Comparison of ENCODE assay signal across 8 cellular contexts in the genomic region with DNA sequence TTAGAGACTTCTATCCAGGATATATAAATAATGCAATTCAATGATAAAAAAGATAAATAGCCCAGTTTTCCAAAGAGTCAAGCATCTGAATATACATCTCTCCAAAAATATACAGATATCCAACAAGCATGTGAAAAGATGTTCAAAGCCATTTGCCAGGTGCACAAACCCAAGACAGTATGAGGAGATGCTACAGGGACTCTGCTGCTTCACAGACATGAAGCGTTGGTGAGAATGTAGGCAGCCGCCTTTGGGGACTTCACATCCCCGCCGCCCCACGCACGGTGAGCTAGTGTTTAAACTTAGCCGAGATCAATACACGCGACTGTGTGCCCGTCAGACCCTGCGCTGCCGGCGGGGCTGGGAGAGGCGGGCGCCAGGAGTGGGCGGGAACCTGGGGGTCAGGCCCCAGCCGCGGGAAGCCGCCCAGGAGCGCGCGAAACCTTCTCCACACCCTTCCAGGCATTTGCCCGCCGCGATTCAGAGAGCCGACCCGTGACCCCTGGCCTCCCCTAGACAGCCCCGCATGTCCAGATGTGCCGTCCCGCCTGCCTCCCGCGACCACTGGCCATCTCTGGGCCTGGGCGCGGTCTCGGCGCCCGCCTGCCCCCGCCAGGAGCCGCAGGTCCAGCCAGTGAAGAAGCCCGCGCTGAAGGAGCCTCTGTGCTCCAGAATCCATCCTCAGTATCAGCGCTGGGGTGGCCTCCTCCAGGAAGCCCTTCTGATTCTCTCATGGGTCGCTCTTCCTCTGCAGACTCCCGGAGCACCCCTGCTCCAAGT. TPM values are rescaled to one million over a fixed set of nuclear protein-coding genes. Genes with fewer than 3 reads are reported as not detected.
DNase-seq lines count a peak whose midpoint lies in the region; ATAC-seq, FAIRE-seq and TF ChIP-seq lines count a peak whose summit lies in the region.

No MANE protein-coding gene starts in this region.

- H3K27me3 ChIP-seq in BE2C, result peaks cover 45% of the 10 kb centered on the region
- H3K27me3 ChIP-seq in H1 (replicated peaks in 1 of 4; ENCODE audit: control insufficient read depth in 3 of 4, extremely low read depth in 1 of 4, insufficient read depth in 3 of 4, low read length in 3 of 4), result peaks cover 8 to 42% (median 34%) of the 10 kb centered on the region in 4 experiments
- H3K27me3 ChIP-seq in neuron (ENCODE audit: insufficient read depth, low read length), result peaks cover 61% of the 10 kb centered on the region

- no peak overlapping the region for H3K27ac ChIP-seq in H1 (ENCODE audit: low read depth, low read length)

- no peak overlapping the region for H3K4ac ChIP-seq in H1 (replicated peaks; ENCODE audit: insufficient read length, low read depth, low read length)

- H2AK5ac ChIP-seq in H1 (ENCODE audit: low read depth, low read length), result no peak overlapping the region

- no peak overlapping the region for H2BK120ac ChIP-seq in H1 (replicated peaks; ENCODE audit: low read depth, low read length)

- H3K18ac ChIP-seq in H1 (ENCODE audit: extremely low read depth, low read length), result no peak overlapping the region; the same call in 1 of the 2 replicates

- TF ChIP-seq CTCF in BE2C (IDR thresholded peaks at IDR 0.05; ENCODE audit: low read depth, low read length), result no peak
- no peak for TF ChIP-seq CTCF in H1 (IDR thresholded peaks at IDR 0.05; ENCODE audit: control extremely low read depth in 1 of 3, insufficient read depth in 1 of 3, low read depth in 1 of 3, low read length in 3 of 3)

- no peak for TF ChIP-seq RAD21 in H1 (IDR thresholded peaks at IDR 0.05 in 1 of 2, conservative IDR thresholded peaks at IDR 0.05 in 1 of 2; ENCODE audit: low read depth in 2 of 2, low read length in 2 of 2)

- H4K5ac ChIP-seq in H1 (ENCODE audit: insufficient read length, low read depth, low read length), result no peak overlapping the region

- H3K9me3 ChIP-seq in BE2C (no peaks in the 10 kb centered on the region), H1 (ENCODE audit: insufficient read depth in 2 of 2, low read depth in 1 of 2, low read length in 1 of 2) (no peaks in the 10 kb centered on the region), neuron (ENCODE audit: low read length) (peaks cover 2% of the 10 kb centered on the region)

- no peak overlapping the region for H3K14ac ChIP-seq in H1 (ENCODE audit: insufficient read length)

- H3K23me2 ChIP-seq in H1 (ENCODE audit: low read depth, low read length), result peaks cover 17% of the 10 kb centered on the region

- no peak overlapping the region for H4K91ac ChIP-seq in H1 (replicated peaks; ENCODE audit: insufficient read length, low read length)

- H2BK12ac ChIP-seq in H1 (ENCODE audit: low read depth, low read length), result peak overlapping the region; percentile 68; the same call in 1 of the 2 replicates

- peak overlapping the region; percentile 31 for H3K4me3 ChIP-seq in BE2C (ENCODE audit: low read depth, low read length)
- H3K4me3 ChIP-seq in H1 (ENCODE audit: extremely low read depth in 1 of 4, insufficient read depth in 2 of 4, low read depth in 3 of 4, low read length in 4 of 4), result peak overlapping the region; percentile 48 to 69 (median 63)
- peak overlapping the region; percentile 26 for H3K4me3 ChIP-seq in neuron (ENCODE audit: low read length)

- H3K4me2 ChIP-seq in H1 (ENCODE audit: insufficient read depth in 1 of 2, low read depth in 2 of 2, low read length in 2 of 2), result peak overlapping the region; percentile 77 to 91

- peak overlapping the region; percentile 53 for H3K56ac ChIP-seq in H1 (replicated peaks; ENCODE audit: insufficient read length, low read depth, low read length)

- CTCF ChIA-PET in H1 (lab: Charles Lee; ENCODE audit: partially characterized antibody), result no interaction called here

- peak; percentile 38 for ATAC-seq in GM19023 (IDR thresholded peaks at IDR 0.05; ENCODE audit: unreplicated experiment)
- ATAC-seq in HG03095 (IDR thresholded peaks at IDR 0.05; ENCODE audit: unreplicated experiment), result peak; percentile 35

- H3K23ac ChIP-seq in H1 (ENCODE audit: insufficient read length), result no peak overlapping the region

- no peak overlapping the region for H2BK20ac ChIP-seq in H1 (ENCODE audit: low read length)

- H3K4me1 ChIP-seq in BE2C, result no peaks in the 10 kb centered on the region
- H3K4me1 ChIP-seq in H1 (replicated peaks in 1 of 4; ENCODE audit: control insufficient read depth in 3 of 4, insufficient read depth in 4 of 4, low read length in 3 of 4), result peaks cover 0 to 8% (median 5%) of the 10 kb centered on the region in 4 experiments; a peak in 5 of 7 replicates
- peaks cover 5% of the 10 kb centered on the region for H3K4me1 ChIP-seq in neuron (ENCODE audit: insufficient read depth, low read length)

- DNase-seq in BE2C (no peak), SW480 (ENCODE audit: low spot score) (peak; percentile 8), H1 (ENCODE audit: low read depth in 1 of 2, low spot score in 2 of 2) (peak in 1 of 2 experiments; percentile 69), SIG-M5 treated with dmso at 0.1 percent for 504 hours (lab: John Stamatoyannopoulos, UW; ENCODE audit: unreplicated experiment) (no peak), SKM-1 treated with dmso at 0.1 percent for 144 hours (lab: John Stamatoyannopoulos, UW; ENCODE audit: unreplicated experiment) (no peak)

- POLR2A ChIA-PET in H1 (lab: Charles Lee; ENCODE audit: partially characterized antibody), result no interaction called here

- H4K8ac ChIP-seq in H1 (ENCODE audit: extremely low read depth, insufficient read depth, low read length), result no peak overlapping the region; the same call in 1 of the 2 replicates

- H3K36me3 ChIP-seq in BE2C (no peaks in the 10 kb centered on the region), H1 (ENCODE audit: control insufficient read depth in 2 of 4, insufficient read depth in 4 of 4, low read length in 3 of 4) (no peaks in the 10 kb centered on the region), neuron (ENCODE audit: insufficient read depth, low read length) (no peaks in the 10 kb centered on the region)

- TF ChIP-seq POLR2A in H1 (IDR thresholded peaks at IDR 0.05; ENCODE audit: control extremely low read depth in 1 of 2, low read depth in 2 of 2, low read length in 2 of 2), result no peak

- no peak overlapping the region for H2BK15ac ChIP-seq in H1 (ENCODE audit: low read length)

- FAIRE-seq in H1 (lab: Jason Lieb, UNC), result no peak

- no peak overlapping the region; a peak in 1 of 7 replicates for H3K9ac ChIP-seq in H1 (replicated peaks in 1 of 4; ENCODE audit: extremely low read depth in 1 of 4, low read depth in 3 of 4, low read length in 3 of 4)

- 4% methylated on average over 37 of the region's 44 CpGs; no CpG with 5 or more reads in 1 of the 2 experiments for WGBS in H1 (ENCODE audit: extremely low coverage in 1 of 2, insufficient coverage in 1 of 2, insufficient read length in 1 of 2, insufficient replicate concordance in 2 of 2, low coverage in 1 of 2, low lambda C conversion rate in 2 of 2, missing lambda C conversion rate in 1 of 2), 2 experiments

- no peaks in the 10 kb centered on the region for H4K20me1 ChIP-seq in H1 (replicated peaks in 1 of 2; ENCODE audit: control insufficient read depth in 1 of 2, insufficient read depth in 2 of 2, low read length in 2 of 2)

- TF ChIP-seq EP300 in H1 (IDR thresholded peaks at IDR 0.05; ENCODE audit: borderline replicate concordance in 1 of 2, low read depth in 2 of 2, low read length in 2 of 2), result no peak

- H3K79me2 ChIP-seq in H1 (ENCODE audit: control insufficient read depth in 1 of 2, insufficient read depth in 2 of 2, low read length in 2 of 2), result no peaks in the 10 kb centered on the region

- no peak overlapping the region for H2BK5ac ChIP-seq in H1 (ENCODE audit: low read depth, low read length)

- no peaks in the 10 kb centered on the region for H3K79me1 ChIP-seq in H1 (ENCODE audit: low read depth, low read length)

- H2AFZ ChIP-seq in H1 (ENCODE audit: low read length) (peak overlapping the region; percentile 42; the same call in 1 of the 2 replicates), neuron (ENCODE audit: low read depth, low read length) (peak overlapping the region; percentile 60)

TF ChIP-seq in H1, 55 proteins besides CTCF, POLR2A, EP300 and RAD21 (continues in another document):
- TF ChIP-seq PHF8 (conservative IDR thresholded peaks at IDR 0.05; ENCODE audit: low read depth, low read length) (no peak), ASH2L (IDR thresholded peaks at IDR 0.05; ENCODE audit: low read length) (peak; percentile 29), KDM4A (IDR thresholded peaks at IDR 0.05; ENCODE audit: low read depth, low read length, severe bottlenecking) (peak; percentile 77), EZH2 (IDR thresholded peaks at IDR 0.05; ENCODE audit: low read depth, low read length, severe bottlenecking) (peak; percentile 70), RBBP5 (IDR thresholded peaks at IDR 0.05; ENCODE audit: borderline replicate concordance, low read depth, low read length) (no peak)
- TF ChIP-seq, protein P1, sequence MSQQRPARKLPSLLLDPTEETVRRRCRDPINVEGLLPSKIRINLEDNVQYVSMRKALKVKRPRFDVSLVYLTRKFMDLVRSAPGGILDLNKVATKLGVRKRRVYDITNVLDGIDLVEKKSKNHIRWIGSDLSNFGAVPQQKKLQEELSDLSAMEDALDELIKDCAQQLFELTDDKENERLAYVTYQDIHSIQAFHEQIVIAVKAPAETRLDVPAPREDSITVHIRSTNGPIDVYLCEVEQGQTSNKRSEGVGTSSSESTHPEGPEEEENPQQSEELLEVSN (IDR thresholded peaks at IDR 0.05), result peak; percentile 48; the same call in 1 of the 2 replicates

RNA-seq across cellular contexts. Expression of a gene that starts 0.8 kb away (rescaled TPM):
- polyA plus RNA-seq in BE2C (2012; ENCODE audit: insufficient read depth, insufficient read length, low read depth), result not detected
- 1.2 and 1.6 TPM in 2 replicates for total RNA-seq in H1 (2021; fragmentation: NEBNext Ultra II Directional; extraction: Animal tissue kit (Norgen Biotek cat#: 25700))
- 3.8 and 7.7 TPM in 2 replicates for polyA plus RNA-seq in H1 (2011; rRNA removed)
- 4.7 TPM for polyA plus RNA-seq in H1 (2011; cell fraction: cytosol; rRNA removed)
- polyA plus RNA-seq in H1 (2011; cell fraction: nucleus; rRNA removed), result 21.0 TPM
- polyA plus RNA-seq in H1 (2012, experiment 1 of 2), result 2.4 to 5.1 TPM (median 3.2 TPM) in 4 replicates
- polyA plus RNA-seq in H1 (2012, experiment 2 of 2), result 1.1 TPM
- 2.0 TPM for polyA plus RNA-seq in H1 (2013, experiment 1 of 2)
- 2.0 TPM for polyA plus RNA-seq in H1 (2013, experiment 2 of 2)
- polyA minus RNA-seq in H1 (2011; rRNA and poly(A)+ RNA removed), result 2.5 and 3.4 TPM in 2 replicates
- polyA minus RNA-seq in H1 (2011; cell fraction: cytosol; rRNA and poly(A)+ RNA removed), result 2.1 TPM
- 6.6 TPM for polyA minus RNA-seq in H1 (2011; cell fraction: nucleus; rRNA and poly(A)+ RNA removed)

RNA-seq across cellular contexts. Expression of a gene that starts 57.8 kb away (rescaled TPM):
- not detected for polyA plus RNA-seq in BE2C (2012; ENCODE audit: insufficient read depth, insufficient read length, low read depth)
- not detected in 2 replicates for total RNA-seq in H1 (2021; fragmentation: NEBNext Ultra II Directional; extraction: Animal tissue kit (Norgen Biotek cat#: 25700))
- polyA plus RNA-seq in H1 (2011; rRNA removed), result 0.35 and 0.53 TPM in 2 replicates
- 0.27 TPM for polyA plus RNA-seq in H1 (2011; cell fraction: cytosol; rRNA removed)
- polyA plus RNA-seq in H1 (2011; cell fraction: nucleus; rRNA removed), result 1.3 TPM
- polyA plus RNA-seq in H1 (2012, experiment 1 of 2), result 0.06 to 0.19 TPM (median 0.17 TPM) in 3 of 4 replicates, not detected in the other
- not detected for polyA plus RNA-seq in H1 (2012, experiment 2 of 2)
- 0.02 TPM for polyA plus RNA-seq in H1 (2013, experiment 1 of 2)
- polyA plus RNA-seq in H1 (2013, experiment 2 of 2), result 0.04 TPM
- polyA minus RNA-seq in H1 (2011; rRNA and poly(A)+ RNA removed), result 0.39 and 0.66 TPM in 2 replicates
- 0.59 TPM for polyA minus RNA-seq in H1 (2011; cell fraction: cytosol; rRNA and poly(A)+ RNA removed)
- 0.70 TPM for polyA minus RNA-seq in H1 (2011; cell fraction: nucleus; rRNA and poly(A)+ RNA removed)
